Comparison of ENCODE assay signal across 24 cellular contexts in the genomic region with DNA sequence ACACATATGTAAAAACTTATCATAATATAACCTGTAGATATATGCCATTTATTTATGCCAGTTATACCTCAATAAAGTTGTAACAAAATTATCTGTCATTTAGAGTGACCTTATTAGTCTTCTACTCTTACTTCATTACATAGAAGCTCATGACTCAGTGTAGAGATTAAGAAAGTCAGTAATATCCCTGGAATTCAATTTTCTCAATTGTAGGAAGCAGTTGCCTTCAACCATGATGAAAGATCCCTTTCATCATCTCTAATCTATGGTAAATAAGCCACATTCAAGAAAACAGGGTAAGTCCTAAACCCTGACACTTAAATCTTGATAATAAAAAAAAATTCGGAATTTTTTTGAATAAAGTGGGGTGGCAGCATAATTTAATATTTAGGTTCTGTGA.
"Had no signal": no experiment of that assay in that cellular context is flagged by ENCODE, and none has a peak within 500 bp of the region (broad histone marks: within the 10 kb centered on the region; RNA-seq: fewer than 3 reads in every experiment).

No MANE protein-coding gene starts in this region.

- H3K4me1 Mint-ChIP-seq: activated CD4-positive, alpha-beta T cell treated with anti-CD3 and anti-CD28 coated beads, Interleukin-2, amount 10 ng/mL, durations not matched to agents 7 days and 5 days; activated naive CD4-positive, alpha-beta T cell treated with anti-CD3 and anti-CD28 coated beads, Interleukin-2, amount 10 ng/mL, durations not matched to agents 7 days and 5 days; activated naive CD8-positive, alpha-beta T cell treated with anti-CD3 and anti-CD28 coated beads, Interleukin-2, amount 50 U/mL, for 24 hours; naive B cell; neural crest cell; stimulated activated naive CD8-positive, alpha-beta T cell treated with anti-CD3 and anti-CD28 coated beads, Interleukin-15, amount 100 ng/mL, for 72 hours had no signal

- H3K27ac Mint-ChIP-seq: activated CD4-positive, alpha-beta T cell treated with anti-CD3 and anti-CD28 coated beads, Interleukin-2, amount 10 ng/mL, durations not matched to agents 7 days and 5 days; activated CD8-positive, alpha-beta T cell treated with anti-CD3 and anti-CD28 coated beads, Interleukin-2, amount 10 ng/mL, durations not matched to agents 7 days and 5 days; activated naive CD4-positive, alpha-beta T cell treated with anti-CD3 and anti-CD28 coated beads, Interleukin-2, amount 10 ng/mL, durations not matched to agents 7 days and 5 days; activated naive CD8-positive, alpha-beta T cell treated with anti-CD3 and anti-CD28 coated beads, Interleukin-2, amount 50 U/mL, for 24 hours; dendritic cell treated with granulocyte-macrophage colony-stimulating factor and Interleukin-4, amounts not matched to agents 40 ng/mL and 50 ng/mL, for 4 days; naive B cell; stimulated activated naive CD8-positive, alpha-beta T cell treated with anti-CD3 and anti-CD28 coated beads, Interleukin-15, amount 100 ng/mL, for 72 hours had no signal

- ATAC-seq: activated CD4-positive, CD25-positive, alpha-beta regulatory T cell treated with anti-CD3 and anti-CD28 coated beads, Interleukin-2, amount 50 U/mL, for 24 hours; activated CD8-positive, alpha-beta T cell treated with anti-CD3 and anti-CD28 coated beads, Interleukin-2, amount 10 ng/mL, durations not matched to agents 7 days and 5 days; activated naive CD8-positive, alpha-beta T cell treated with anti-CD3 and anti-CD28 coated beads, Interleukin-2, amount 50 U/mL, for 24 hours; activated T-cell treated with anti-CD3 and anti-CD28 coated beads, Interleukin-2, amount 50 U/mL, for 4 hours; gastrocnemius medialis; mucosa of descending colon; right cardiac atrium; stimulated activated naive CD8-positive, alpha-beta T cell treated with anti-CD3 and anti-CD28 coated beads, Interleukin-15, amount 100 ng/mL, for 72 hours had no signal

- H3K9me3 ChIP-seq: esophagus squamous epithelium, gastrocnemius medialis, prostate gland, suprapubic skin had no signal

- H3K36me3 Mint-ChIP-seq: activated naive CD4-positive, alpha-beta T cell treated with anti-CD3 and anti-CD28 coated beads, Interleukin-2, amount 10 ng/mL, durations not matched to agents 7 days and 5 days; naive B cell had no signal

- DNase-seq: activated CD4-positive, alpha-beta T cell treated with anti-CD3 and anti-CD28 coated beads, Interleukin-2, amount 10 ng/mL, durations not matched to agents 7 days and 5 days; activated CD8-positive, alpha-beta T cell treated with anti-CD3 and anti-CD28 coated beads, Interleukin-2, amount 10 ng/mL, durations not matched to agents 7 days and 5 days; activated naive CD4-positive, alpha-beta T cell treated with anti-CD3 and anti-CD28 coated beads, Interleukin-2, amount 10 ng/mL, durations not matched to agents 7 days and 5 days; activated naive CD8-positive, alpha-beta T cell treated with anti-CD3 and anti-CD28 coated beads, Interleukin-2, amount 50 U/mL, for 24 hours; activated T-cell treated with anti-CD3 and anti-CD28 coated beads, Interleukin-2, amount 50 U/mL, for 4 hours; aorta; cerebellar nuclear complex; effector CD8-positive, alpha-beta T cell; esophagus squamous epithelium; gastrocnemius medialis; head of caudate nucleus; mesenchymal stem cell; mucosa of descending colon; naive B cell; right cardiac atrium; stimulated activated CD4-positive, alpha-beta T cell treated with anti-CD3 and anti-CD28 coated beads, Interleukin-2, amount 100 ng/mL, for 48 hours; stimulated activated naive CD8-positive, alpha-beta T cell treated with anti-CD3 and anti-CD28 coated beads, Interleukin-15, amount 100 ng/mL, for 72 hours; trophoblast cell had no signal

- H3K27me3 ChIP-seq: esophagus squamous epithelium, gastrocnemius medialis, suprapubic skin had no signal

- H3K9me3 Mint-ChIP-seq: activated CD4-positive, alpha-beta T cell treated with anti-CD3 and anti-CD28 coated beads, Interleukin-2, amount 10 ng/mL, durations not matched to agents 7 days and 5 days; activated naive CD4-positive, alpha-beta T cell treated with anti-CD3 and anti-CD28 coated beads, Interleukin-2, amount 10 ng/mL, durations not matched to agents 7 days and 5 days had no signal

- H3K27ac ChIP-seq: esophagus squamous epithelium, gastrocnemius medialis, prostate gland, skin epidermis, suprapubic skin had no signal

- H3K4me3 Mint-ChIP-seq: activated CD4-positive, alpha-beta T cell treated with anti-CD3 and anti-CD28 coated beads, Interleukin-2, amount 10 ng/mL, durations not matched to agents 7 days and 5 days; activated CD8-positive, alpha-beta T cell treated with anti-CD3 and anti-CD28 coated beads, Interleukin-2, amount 10 ng/mL, durations not matched to agents 7 days and 5 days; activated naive CD4-positive, alpha-beta T cell treated with anti-CD3 and anti-CD28 coated beads, Interleukin-2, amount 10 ng/mL, durations not matched to agents 7 days and 5 days; activated naive CD8-positive, alpha-beta T cell treated with anti-CD3 and anti-CD28 coated beads, Interleukin-2, amount 50 U/mL, for 24 hours; activated T-cell treated with anti-CD3 and anti-CD28 coated beads, Interleukin-2, amount 50 U/mL, for 4 hours; dendritic cell treated with granulocyte-macrophage colony-stimulating factor and Interleukin-4, amounts not matched to agents 40 ng/mL and 50 ng/mL, for 4 days; neural crest cell; stimulated activated naive CD8-positive, alpha-beta T cell treated with anti-CD3 and anti-CD28 coated beads, Interleukin-15, amount 100 ng/mL, for 72 hours had no signal

- H3K36me3 ChIP-seq: esophagus squamous epithelium, gastrocnemius medialis, prostate gland, suprapubic skin had no signal

- H3K27me3 Mint-ChIP-seq: activated CD4-positive, alpha-beta T cell treated with anti-CD3 and anti-CD28 coated beads, Interleukin-2, amount 10 ng/mL, durations not matched to agents 7 days and 5 days; activated naive CD4-positive, alpha-beta T cell treated with anti-CD3 and anti-CD28 coated beads, Interleukin-2, amount 10 ng/mL, durations not matched to agents 7 days and 5 days; activated naive CD8-positive, alpha-beta T cell treated with anti-CD3 and anti-CD28 coated beads, Interleukin-2, amount 50 U/mL, for 24 hours; dendritic cell treated with granulocyte-macrophage colony-stimulating factor and Interleukin-4, amounts not matched to agents 40 ng/mL and 50 ng/mL, for 4 days; naive B cell; stimulated activated naive CD8-positive, alpha-beta T cell treated with anti-CD3 and anti-CD28 coated beads, Interleukin-15, amount 100 ng/mL, for 72 hours had no signal

- H3K4me3 ChIP-seq: esophagus squamous epithelium, gastrocnemius medialis, mucosa of descending colon, prostate gland, skin epidermis, suprapubic skin had no signal

- H3K4me1 ChIP-seq: esophagus squamous epithelium, gastrocnemius medialis, prostate gland, suprapubic skin had no signal
